8 cellular contexts compared by ENCODE assay signal in genomic region chr1:36386262-36387140, GRCh38. TPM values are rescaled to one million over a fixed set of nuclear protein-coding genes. Genes with fewer than 3 reads are reported as not detected.
DNase-seq lines count a peak whose midpoint lies in the region; ATAC-seq and TF ChIP-seq lines count a peak whose summit lies in the region.

No MANE protein-coding gene starts in this region.

- H3K4me3 ChIP-seq in GM23248 (peak overlapping the region; percentile 90), Loucy (ENCODE audit: low read length, poor library complexity, severe bottlenecking) (peak overlapping the region; percentile 87), gastroesophageal sphincter (peak overlapping the region; percentile 42 to 98), neuronal stem cell (ENCODE audit: low read length in 2 of 2) (peak overlapping the region; percentile 68 to 85)

- TF ChIP-seq CTCF in Loucy (conservative IDR thresholded peaks at IDR 0.05; ENCODE audit: low read length) (no peak), gastroesophageal sphincter (IDR thresholded peaks at IDR 0.05) (no peak)

- peak overlapping the region; percentile 24 for H4K91ac ChIP-seq in neuronal stem cell (ENCODE audit: low read depth, low read length, poor library complexity)

- H3K27ac ChIP-seq in GM23248 = peak overlapping the region; percentile 100
- H3K27ac ChIP-seq in gastroesophageal sphincter = peak overlapping the region; percentile 96 to 99 (median 96)
- H3K27ac ChIP-seq in neuronal stem cell (replicated peaks; ENCODE audit: low read length) = peak overlapping the region; percentile 86
- H3K27ac ChIP-seq in substantia nigra (ENCODE audit: low read depth, low read length, poor library complexity, severe bottlenecking) = peak overlapping the region; percentile 96

- peak overlapping the region; percentile 19 for H2BK5ac ChIP-seq in neuronal stem cell (ENCODE audit: low read length)

- peak overlapping the region; percentile 87 for H3K14ac ChIP-seq in neuronal stem cell (ENCODE audit: low read length)

- peak; percentile 86 for ATAC-seq in gastroesophageal sphincter

- H3K36me3 ChIP-seq in GM23248 (ENCODE audit: low read depth) (no peaks in the 10 kb centered on the region), Loucy (ENCODE audit: insufficient read depth, low read length) (no peaks in the 10 kb centered on the region; the same call in 1 of the 2 replicates), gastroesophageal sphincter (peaks cover 0 to 18% of the 10 kb centered on the region in 2 donors), neuronal stem cell (replicated peaks in 1 of 2; ENCODE audit: control insufficient read depth in 2 of 2, insufficient read depth in 2 of 2, low read length in 2 of 2) (peaks cover 11 to 25% of the 10 kb centered on the region in 2 donors)

- no peak overlapping the region for H2BK12ac ChIP-seq in neuronal stem cell (ENCODE audit: low read length)

- H3K9ac ChIP-seq in GM23248 = peak overlapping the region; percentile 99
- peak overlapping the region; percentile 66 for H3K9ac ChIP-seq in Loucy (ENCODE audit: low read depth, low read length, poor library complexity, severe bottlenecking)
- peak overlapping the region; percentile 67 for H3K9ac ChIP-seq in neuronal stem cell (ENCODE audit: low read depth, low read length, poor library complexity)

- no peak for TF ChIP-seq EP300 in gastroesophageal sphincter (IDR thresholded peaks at IDR 0.05)

- TF ChIP-seq POLR2A in gastroesophageal sphincter (IDR thresholded peaks at IDR 0.05) = peak; percentile 77 to 81

- H3K18ac ChIP-seq in neuronal stem cell (ENCODE audit: low read length) = peak overlapping the region; percentile 84

- in situ Hi-C loops in GM23248 (cut with MboI) = no loop called here

- H3K4me1 ChIP-seq in GM23248 (ENCODE audit: insufficient read depth) = peaks cover 26% of the 10 kb centered on the region
- peaks cover 33% of the 10 kb centered on the region for H3K4me1 ChIP-seq in Loucy (ENCODE audit: insufficient read depth, low read length, poor library complexity, severe bottlenecking)
- H3K4me1 ChIP-seq in gastroesophageal sphincter = peaks cover 0 to 74% (median 37%) of the 10 kb centered on the region in 3 donors
- H3K4me1 ChIP-seq in neuronal stem cell (ENCODE audit: control insufficient read depth in 2 of 2, insufficient read depth in 1 of 2, low read depth in 1 of 2, low read length in 2 of 2) = peaks cover 19 to 21% of the 10 kb centered on the region in 2 donors

- H3K4me2 ChIP-seq in GM23248 (ENCODE audit: unreplicated experiment) (peak overlapping the region; percentile 100), Loucy (ENCODE audit: low read depth, low read length, poor library complexity, severe bottlenecking) (peak overlapping the region; percentile 97), neuronal stem cell (ENCODE audit: insufficient read depth, low read length, poor library complexity, severe bottlenecking) (peak overlapping the region; percentile 71)

- no peaks in the 10 kb centered on the region for H4K20me1 ChIP-seq in GM23248 (ENCODE audit: insufficient read depth)
- H4K20me1 ChIP-seq in Loucy (ENCODE audit: insufficient read depth, low read length, poor library complexity, severe bottlenecking) = peaks cover 4% of the 10 kb centered on the region

- no peak overlapping the region for H2AK5ac ChIP-seq in neuronal stem cell (ENCODE audit: low read depth, low read length)

- peaks cover 44% of the 10 kb centered on the region for H3F3A ChIP-seq in GM23248 (ENCODE audit: insufficient read depth)
- H3F3A ChIP-seq in Loucy (ENCODE audit: low read depth) = peaks cover 3% of the 10 kb centered on the region; the same call in 1 of the 2 replicates

- H3K4ac ChIP-seq in neuronal stem cell (ENCODE audit: low read length) = no peak overlapping the region

- no peak overlapping the region for H2BK120ac ChIP-seq in neuronal stem cell (ENCODE audit: low read depth, low read length)

- H4K8ac ChIP-seq in neuronal stem cell (ENCODE audit: low read depth, low read length) = no peak overlapping the region

- no peaks in the 10 kb centered on the region for H3K79me1 ChIP-seq in neuronal stem cell (ENCODE audit: low read depth, low read length)

- DNase-seq in DMS53 treated with DMSO at 0.1 percent for 48 hours (lab: John Stamatoyannopoulos, UW; ENCODE audit: unreplicated experiment) (peak; percentile 98), GM23248 (peak; percentile 100), SIG-M5 (lab: John Stamatoyannopoulos, UW) (peak; percentile 97), neuronal stem cell (ENCODE audit: low spot score) (peak; percentile 65), substantia nigra (lab: John Stamatoyannopoulos, UW) (peak; percentile 34 to 93 (median 74))
- peak; percentile 89 for DNase-seq in activated gamma-delta T cell treated with anti-CD3 and anti-CD28 coated beads, Interleukin-2, amount 50 U/mL, for 16 hours (ENCODE audit: low read depth)

- H2AFZ ChIP-seq in GM23248 = peak overlapping the region; percentile 63
- H2AFZ ChIP-seq in Loucy (ENCODE audit: low read length) = peak overlapping the region; percentile 87
- H2AFZ ChIP-seq in neuronal stem cell (ENCODE audit: low read length) = peak overlapping the region; percentile 86

- H3K9me3 ChIP-seq in GM23248 (ENCODE audit: low read depth) (no peaks in the 10 kb centered on the region), Loucy (ENCODE audit: insufficient read depth, low read depth, low read length) (no peaks in the 10 kb centered on the region), gastroesophageal sphincter (no peaks in the 10 kb centered on the region), neuronal stem cell (replicated peaks in 1 of 2; ENCODE audit: control insufficient read depth in 2 of 2, insufficient read depth in 1 of 2, low read depth in 1 of 2, low read length in 2 of 2) (no peaks in the 10 kb centered on the region)

- peaks cover 41% of the 10 kb centered on the region for H3K79me2 ChIP-seq in GM23248 (ENCODE audit: insufficient read depth)
- H3K79me2 ChIP-seq in Loucy (ENCODE audit: insufficient read depth, low read length) = peaks cover 39% of the 10 kb centered on the region

- peak overlapping the region; percentile 32 for H3K23ac ChIP-seq in neuronal stem cell (ENCODE audit: low read depth, low read length, poor library complexity)

- H3K9me2 ChIP-seq in GM23248 (ENCODE audit: insufficient read depth) = no peaks in the 10 kb centered on the region
- no peaks in the 10 kb centered on the region for H3K9me2 ChIP-seq in Loucy (replicated peaks; ENCODE audit: low read depth, low read length)

- no peak overlapping the region for H2BK15ac ChIP-seq in neuronal stem cell (ENCODE audit: low read length)

- 0 to 1% methylated on average over 14 of the region's 14 CpGs for WGBS in GM23248 (ENCODE audit: low coverage in 1 of 2, low lambda C conversion rate in 2 of 2, missing lambda C conversion rate in 2 of 2), 2 experiments
- WGBS in gastroesophageal sphincter (ENCODE audit: low coverage in 1 of 2), 2 donors = 0 to 2% methylated on average over 8 of the region's 14 CpGs
- whole genome bisulfite sequencing in neuronal stem cell (ENCODE audit: extremely low coverage in 2 of 2, insufficient read length in 2 of 2, insufficient replicate concordance in 1 of 2), 2 donors = no CpG with 5 or more reads among the region's 14 CpGs

- no peaks in the 10 kb centered on the region for H3K27me3 ChIP-seq in GM23248 (replicated peaks; ENCODE audit: insufficient read depth)
- no peaks in the 10 kb centered on the region for H3K27me3 ChIP-seq in Loucy (ENCODE audit: insufficient read depth, low read length, poor library complexity, severe bottlenecking)
- no peaks in the 10 kb centered on the region for H3K27me3 ChIP-seq in gastroesophageal sphincter
- H3K27me3 ChIP-seq in neuronal stem cell (ENCODE audit: control insufficient read depth in 3 of 3, insufficient read depth in 3 of 3, low read depth in 1 of 3, low read length in 3 of 3) = no peaks in the 10 kb centered on the region

RNA-seq across cellular contexts. Expression of gene STK40, which starts 0.8 kb away (rescaled TPM):
- total RNA-seq in GM23248 (2014; rRNA removed; shearing (Covaris generic)) = 11.1 and 16.4 TPM in 2 replicates
- 15.3 and 16.2 TPM in 2 replicates for polyA plus RNA-seq in GM23248 (2016; fragmentation: Nextera tagmentation; extraction: Ambion mirVana)
- total RNA-seq in gastroesophageal sphincter = 100 to 1,000 TPM in 1 of 4 donors, 10 to 100 TPM in 3; 39.2 to 127 (median 68.6) TPM
- polyA plus RNA-seq in neuronal stem cell (2013, experiment 1 of 2) = 49.4 TPM
- polyA plus RNA-seq in neuronal stem cell (2013, experiment 2 of 2) = 50.2 TPM

RNA-seq across cellular contexts. Expression of gene LSM10, which starts 11.2 kb away (rescaled TPM):
- 4.6 and 10.4 TPM in 2 replicates for total RNA-seq in GM23248 (2014; rRNA removed; shearing (Covaris generic))
- polyA plus RNA-seq in GM23248 (2016; fragmentation: Nextera tagmentation; extraction: Ambion mirVana) = 72.5 and 80.2 TPM in 2 replicates
- 10 to 100 TPM; 39.5 to 50.2 (median 47.3) TPM for total RNA-seq in gastroesophageal sphincter
- polyA plus RNA-seq in neuronal stem cell (2013, experiment 1 of 2) = 46.9 TPM
- polyA plus RNA-seq in neuronal stem cell (2013, experiment 2 of 2) = 46.5 TPM

Comparison
In these comparisons a context has a peak if more than half of its experiments do, and no peak if none do; other contexts are left out.
1. Peak in every context shown above with its lines: DNase-seq, ATAC-seq, H3K4me3 ChIP-seq and H3K27ac ChIP-seq.